In genomic region chr15:24956131-24956838, GRCh38 we compare ENCODE assay signal across 8 cellular contexts. TPM values are rescaled to one million over a fixed set of nuclear protein-coding genes. Genes with fewer than 3 reads are reported as not detected.
DNase-seq lines count a peak whose midpoint lies in the region; ATAC-seq and TF ChIP-seq lines count a peak whose summit lies in the region.

No MANE protein-coding gene starts in this region.

- H3K9me3 Mint-ChIP-seq in CD8-positive, alpha-beta memory T cell = peaks cover 2 to 3% (median 2%) of the 10 kb centered on the region in 5 donors

- peaks cover 2 to 33% (median 3%) of the 10 kb centered on the region in 3 donors for H3K36me3 Mint-ChIP-seq in CD8-positive, alpha-beta memory T cell

- CTCF ChIA-PET in CD8-positive, alpha-beta memory T cell (lab: Charles Lee) = no interaction called here

- no peaks in the 10 kb centered on the region for H3K27me3 ChIP-seq in CD8-positive, alpha-beta memory T cell (ENCODE audit: insufficient read depth, low read length, poor library complexity, severe bottlenecking)
- H3K27me3 ChIP-seq in osteoblast (ENCODE audit: insufficient read depth, low read length) (no peaks in the 10 kb centered on the region), thoracic aorta (replicated peaks; ENCODE audit: insufficient read depth) (no peaks in the 10 kb centered on the region)

- peak overlapping the region; percentile 90 for H2AFZ ChIP-seq in osteoblast (ENCODE audit: low read length)

- peak overlapping the region; percentile 87 for H3K4me3 ChIP-seq in CD8-positive, alpha-beta memory T cell (ENCODE audit: low read length)
- H3K4me3 ChIP-seq in osteoblast (ENCODE audit: insufficient read depth, low read length) (peak overlapping the region; percentile 88), thoracic aorta (peak overlapping the region; percentile 81)

- peak overlapping the region; percentile 92 to 98 (median 96) for H3K27ac Mint-ChIP-seq in CD8-positive, alpha-beta memory T cell

- peaks cover 4% of the 10 kb centered on the region for H4K20me1 ChIP-seq in osteoblast (ENCODE audit: insufficient read depth, low read length)

- POLR2A ChIA-PET in CD8-positive, alpha-beta memory T cell (lab: Charles Lee) = interaction anchor here (1.0 kb wide), 1 partner anchor 483 kb away, joined by 3 read pairs; no protein-coding TSS in a partner anchor

- ATAC-seq in GM19468 (IDR thresholded peaks at IDR 0.05; ENCODE audit: extremely low read depth, unreplicated experiment) (peak; percentile 69), thoracic aorta (ENCODE audit: insufficient number of reproducible peaks, low FRiP score, low read depth) (peak; percentile 50)

- H3K9me3 ChIP-seq in CD8-positive, alpha-beta memory T cell (ENCODE audit: low read length) = no peaks in the 10 kb centered on the region
- no peaks in the 10 kb centered on the region for H3K9me3 ChIP-seq in osteoblast (ENCODE audit: low read depth, low read length)
- H3K9me3 ChIP-seq in thoracic aorta = no peaks in the 10 kb centered on the region

- H3K4me1 Mint-ChIP-seq in CD8-positive, alpha-beta memory T cell = peaks cover 32 to 51% (median 41%) of the 10 kb centered on the region in 3 donors

- H3K4me3 Mint-ChIP-seq in CD8-positive, alpha-beta memory T cell = peak overlapping the region; percentile 92 to 99 (median 94)

- no peak for TF ChIP-seq CTCF in osteoblast (IDR thresholded peaks at IDR 0.05; ENCODE audit: extremely low read depth, low read depth, low read length)
- no peak for TF ChIP-seq CTCF in thoracic aorta (IDR thresholded peaks at IDR 0.05)

- peak overlapping the region; percentile 87 for H3K4me2 ChIP-seq in osteoblast (ENCODE audit: insufficient read depth, low read length)

- H3K79me2 ChIP-seq in osteoblast (ENCODE audit: insufficient read depth, low read length) = peaks cover 62% of the 10 kb centered on the region

- peaks cover 12% of the 10 kb centered on the region for H3K4me1 ChIP-seq in CD8-positive, alpha-beta memory T cell (ENCODE audit: insufficient read depth, low read length)
- H3K4me1 ChIP-seq in osteoblast (ENCODE audit: insufficient read depth, low read length) (no peaks in the 10 kb centered on the region), thoracic aorta (ENCODE audit: control insufficient read depth in 1 of 2, low read depth in 2 of 2) (peaks cover 6 to 12% of the 10 kb centered on the region in 2 donors)

- H3K27ac ChIP-seq in CD8-positive, alpha-beta memory T cell (ENCODE audit: low read depth, low read length) = peak overlapping the region; percentile 88
- peak overlapping the region; percentile 82 for H3K27ac ChIP-seq in osteoblast (ENCODE audit: low read depth, low read length)
- H3K27ac ChIP-seq in thoracic aorta = peak overlapping the region; percentile 90 to 98

- H3K27me3 Mint-ChIP-seq in CD8-positive, alpha-beta memory T cell = peaks cover 0 to 2% of the 10 kb centered on the region in 2 donors

- DNase-seq in CD8-positive, alpha-beta memory T cell = peak; percentile 57 to 88 (median 67)
- DNase-seq in HUDEP-2 (lab: John Stamatoyannopoulos, UW; ENCODE audit: unreplicated experiment in 76 of 76) (peak in 67 of 76 experiments; percentile 1 to 60 (median 28)), globus pallidus (ENCODE audit: low spot score) (peak; percentile 77), osteoblast (ENCODE audit: insufficient read length, low spot score, missing footprints) (peak; percentile 74), thoracic aorta (ENCODE audit: low spot score) (peak; percentile 22)
- DNase-seq in activated naive CD4-positive, alpha-beta T cell treated with anti-CD3 and anti-CD28 coated beads, Interleukin-2, amount 50 U/mL, for 16 hours = peak; percentile 77

- no peaks in the 10 kb centered on the region for H3K36me3 ChIP-seq in CD8-positive, alpha-beta memory T cell (ENCODE audit: insufficient read depth, low read length)
- H3K36me3 ChIP-seq in osteoblast (ENCODE audit: insufficient read depth, low read length) (no peaks in the 10 kb centered on the region), thoracic aorta (no peaks in the 10 kb centered on the region)

- peak; percentile 63 for TF ChIP-seq POLR2A in Raji (IDR thresholded peaks at IDR 0.05; ENCODE audit: insufficient read depth, low read depth, low read length)

RNA-seq across cellular contexts. Expression of gene SNRPN, which starts 1.5 kb away (rescaled TPM):
- 10 to 100 TPM; 44.0 to 44.2 TPM for total RNA-seq in CD8-positive, alpha-beta memory T cell
- polyA plus RNA-seq in CD8-positive, alpha-beta memory T cell = 354 TPM
- total RNA-seq in osteoblast = 94.6 and 117 TPM in 2 replicates
- total RNA-seq in thoracic aorta = 100 to 1,000 TPM; 192 to 232 TPM

RNA-seq across cellular contexts. Expression of gene SNURF, which starts 1.5 kb away (rescaled TPM):
- 10 to 100 TPM in 1 of 2 experiments, 1 to 10 TPM in 1; 5.3 to 22.8 TPM for total RNA-seq in CD8-positive, alpha-beta memory T cell
- polyA plus RNA-seq in CD8-positive, alpha-beta memory T cell = 67.2 TPM
- total RNA-seq in osteoblast = 15.3 and 17.0 TPM in 2 replicates
- total RNA-seq in thoracic aorta = 10 to 100 TPM; 17.7 to 37.3 TPM

Comparison
In these comparisons a context has a peak if more than half of its experiments do, and no peak if none do; other contexts are left out.
1. Peak in every context shown above with its lines: DNase-seq, ATAC-seq, H3K4me3 ChIP-seq and H3K27ac ChIP-seq.
2. DNase-seq: peak in every context shown above with its lines; median percentile 77 in activated naive CD4-positive, alpha-beta T cell treated with anti-CD3 and anti-CD28 coated beads, Interleukin-2, amount 50 U/mL, for 16 hours; 77 in globus pallidus; 74 in osteoblast; 67 in CD8-positive, alpha-beta memory T cell; 28 in HUDEP-2; 22 in thoracic aorta.